Comparison of ENCODE assay signal across 7 cellular contexts in genomic region chr2:218273214-218273907, GRCh38. TPM values are rescaled to one million over a fixed set of nuclear protein-coding genes. Genes with fewer than 3 reads are reported as not detected.
A peak's percentile ranks its signal among the peaks of the same experiment; 100 is the strongest.
DNase-seq lines count a peak whose midpoint lies in the region; ATAC-seq and TF ChIP-seq lines count a peak whose summit lies in the region.
"Not testable (repeated sequence)": the region's sequence is repeated elsewhere in the genome, so short reads cannot be mapped to it uniquely, and the experiment has no call there.

No MANE protein-coding gene starts in this region.

- CTCF ChIA-PET in Calu3 (lab: Charles Lee) (interaction anchor here (0.5 to 4.1 kb wide), 17 partner anchors 9 to 434 kb away, joined by 3 to 54 read pairs (median 6); partner anchors contain the start of gene CATIP), T-cell (lab: Charles Lee) (interaction anchor here (0.6 to 6.4 kb wide), 22 partner anchors 12 to 414 kb away, joined by 3 to 54 read pairs (median 6); partner anchors contain the start of genes CATIP (in 2 of the 2) and TMBIM1 (in 1 of the 2))

- ATAC-seq in T-cell (replicated peaks in 1 of 4); activated naive CD8-positive, alpha-beta T cell treated with anti-CD3 and anti-CD28 coated beads, Interleukin-2, amount 10 ng/mL, durations not matched to agents 7 days and 5 days (ENCODE audit: low read depth); right lobe of liver; stimulated activated naive B cell treated with anti-CD40 and anti-IgM and Interleukin-4, amounts not matched to agents 10 μg/mL and 1 μg/mL and 100 μg/mL, for 72 hours (replicated peaks): not testable (repeated sequence)

- peak overlapping the region in 1 of 4 donors; percentile 7 for H3K4me3 ChIP-seq in esophagus muscularis mucosa
- H3K4me3 ChIP-seq in right lobe of liver; osteoblast (ENCODE audit: insufficient read depth, low read length): not testable (repeated sequence)

- DNase-seq in Calu3; T-cell; activated naive CD8-positive, alpha-beta T cell treated with anti-CD3 and anti-CD28 coated beads, Interleukin-2, amount 10 ng/mL, durations not matched to agents 7 days and 5 days; esophagus muscularis mucosa (ENCODE audit: extremely low spot score); right lobe of liver; osteoblast (ENCODE audit: insufficient read length, low spot score, missing footprints); stimulated activated naive B cell treated with anti-CD40 and anti-IgM and Interleukin-4, amounts not matched to agents 10 μg/mL and 1 μg/mL and 100 μg/mL, for 72 hours: not testable (repeated sequence)

- TF ChIP-seq POLR2A in esophagus muscularis mucosa (IDR thresholded peaks at IDR 0.05; ENCODE audit: low read depth); right lobe of liver (IDR thresholded peaks at IDR 0.05): not testable (repeated sequence)

- H3K9me3 Mint-ChIP-seq in Calu3 (ENCODE audit: low read depth, unreplicated experiment); T-cell; activated naive CD8-positive, alpha-beta T cell treated with anti-CD3 and anti-CD28 coated beads, Interleukin-2, amount 10 ng/mL, durations not matched to agents 7 days and 5 days; stimulated activated naive B cell treated with anti-CD40 and anti-IgM and Interleukin-4, amounts not matched to agents 10 μg/mL and 1 μg/mL and 100 μg/mL, for 72 hours: not testable (repeated sequence)

- H3K4me2 ChIP-seq in osteoblast (ENCODE audit: insufficient read depth, low read length): not testable (repeated sequence)

- H3K27ac Mint-ChIP-seq in Calu3 (ENCODE audit: unreplicated experiment) (peak overlapping the region; percentile 55), T-cell (peak overlapping the region; percentile 64 to 82)
- peak overlapping the region; percentile 64 for H3K27ac Mint-ChIP-seq in activated naive CD8-positive, alpha-beta T cell treated with anti-CD3 and anti-CD28 coated beads, Interleukin-2, amount 10 ng/mL, durations not matched to agents 7 days and 5 days
- H3K27ac Mint-ChIP-seq in stimulated activated naive B cell treated with anti-CD40 and anti-IgM and Interleukin-4, amounts not matched to agents 10 μg/mL and 1 μg/mL and 100 μg/mL, for 72 hours: peak overlapping the region; percentile 86

- intact Hi-C loops in Calu3 (cut with micrococcal nuclease; ENCODE audit: unreplicated experiment): loop anchor here (2.0 to 5.0 kb wide), 2 partner anchors 17 to 124 kb away; partner anchors contain the start of gene CTDSP1
- intact Hi-C loops in esophagus muscularis mucosa (cut with DNase I): loop anchor here (5.0 kb wide), 1 partner anchor 124 kb away; the partner anchor contains the start of gene CTDSP1
- intact Hi-C loops in right lobe of liver (cut with DNase I): not testable (repeated sequence)

- peaks cover 24% of the 10 kb centered on the region for H4K20me1 ChIP-seq in osteoblast (ENCODE audit: insufficient read depth, low read length)

- BruUV-seq in Calu3 (replicated peaks; lab: Mats Ljungman, UMichigan): not testable (repeated sequence)

- not testable (repeated sequence) for H3K27me3 ChIP-seq in esophagus muscularis mucosa; right lobe of liver; osteoblast (ENCODE audit: insufficient read depth, low read length)

- H3K27me3 Mint-ChIP-seq in Calu3 (ENCODE audit: unreplicated experiment); T-cell; activated naive CD8-positive, alpha-beta T cell treated with anti-CD3 and anti-CD28 coated beads, Interleukin-2, amount 10 ng/mL, durations not matched to agents 7 days and 5 days; stimulated activated naive B cell treated with anti-CD40 and anti-IgM and Interleukin-4, amounts not matched to agents 10 μg/mL and 1 μg/mL and 100 μg/mL, for 72 hours: not testable (repeated sequence)

- H3K4me3 Mint-ChIP-seq in Calu3 (ENCODE audit: low read depth, unreplicated experiment): peak overlapping the region; percentile 33
- H3K4me3 Mint-ChIP-seq in T-cell; activated naive CD8-positive, alpha-beta T cell treated with anti-CD3 and anti-CD28 coated beads, Interleukin-2, amount 10 ng/mL, durations not matched to agents 7 days and 5 days; stimulated activated naive B cell treated with anti-CD40 and anti-IgM and Interleukin-4, amounts not matched to agents 10 μg/mL and 1 μg/mL and 100 μg/mL, for 72 hours: not testable (repeated sequence)

- H2AFZ ChIP-seq in osteoblast (ENCODE audit: low read length): not testable (repeated sequence)

- H3K4me1 Mint-ChIP-seq in Calu3 (ENCODE audit: low read depth, unreplicated experiment) (peaks cover 31% of the 10 kb centered on the region), T-cell (peaks cover 37 to 57% (median 46%) of the 10 kb centered on the region in 3 donors)
- peaks cover 28% of the 10 kb centered on the region for H3K4me1 Mint-ChIP-seq in activated naive CD8-positive, alpha-beta T cell treated with anti-CD3 and anti-CD28 coated beads, Interleukin-2, amount 10 ng/mL, durations not matched to agents 7 days and 5 days
- H3K4me1 Mint-ChIP-seq in stimulated activated naive B cell treated with anti-CD40 and anti-IgM and Interleukin-4, amounts not matched to agents 10 μg/mL and 1 μg/mL and 100 μg/mL, for 72 hours: peaks cover 40 to 68% of the 10 kb centered on the region in 2 donors

- 85% methylated on average over 8 of the region's 8 CpGs for WGBS in esophagus muscularis mucosa
- WGBS in right lobe of liver (ENCODE audit: insufficient coverage, low coverage, low lambda C conversion rate, missing lambda C conversion rate): 78% methylated on average over 8 of the region's 8 CpGs

- TF ChIP-seq CTCF in Calu3 (IDR thresholded peaks at IDR 0.05; ENCODE audit: unreplicated experiment); esophagus muscularis mucosa (IDR thresholded peaks at IDR 0.05); right lobe of liver (IDR thresholded peaks at IDR 0.05); osteoblast (IDR thresholded peaks at IDR 0.05; ENCODE audit: extremely low read depth, low read depth, low read length): not testable (repeated sequence)

- H3K4me1 ChIP-seq in esophagus muscularis mucosa (peaks cover 40 to 65% (median 45%) of the 10 kb centered on the region in 4 donors), right lobe of liver (peaks cover 0 to 28% (median 17%) of the 10 kb centered on the region in 4 donors), osteoblast (ENCODE audit: insufficient read depth, low read length) (peaks cover 30% of the 10 kb centered on the region)

- H3K79me2 ChIP-seq in osteoblast (ENCODE audit: insufficient read depth, low read length): peaks cover 72% of the 10 kb centered on the region

- not testable (repeated sequence) for TF ChIP-seq EP300 in esophagus muscularis mucosa (IDR thresholded peaks at IDR 0.05)

- H3K36me3 Mint-ChIP-seq in Calu3 (ENCODE audit: insufficient read depth, unreplicated experiment) (peaks cover 82% of the 10 kb centered on the region), T-cell (peaks cover 35% of the 10 kb centered on the region)
- H3K36me3 Mint-ChIP-seq in activated naive CD8-positive, alpha-beta T cell treated with anti-CD3 and anti-CD28 coated beads, Interleukin-2, amount 10 ng/mL, durations not matched to agents 7 days and 5 days: peaks cover 13% of the 10 kb centered on the region
- peaks cover 20 to 50% of the 10 kb centered on the region in 2 donors for H3K36me3 Mint-ChIP-seq in stimulated activated naive B cell treated with anti-CD40 and anti-IgM and Interleukin-4, amounts not matched to agents 10 μg/mL and 1 μg/mL and 100 μg/mL, for 72 hours

- POLR2A ChIA-PET in T-cell (lab: Charles Lee): interaction anchor here (0.5 to 3.3 kb wide), 6 partner anchors 12 to 90 kb away, joined by 3 to 10 read pairs (median 4); no protein-coding TSS in a partner anchor
- POLR2A ChIA-PET in activated naive CD8-positive, alpha-beta T cell treated with anti-CD3 and anti-CD28 coated beads, Interleukin-2, amount 10 ng/mL, durations not matched to agents 7 days and 5 days (lab: Charles Lee): interaction anchor here (0.7 to 7.8 kb wide), 7 partner anchors 12 to 1501 kb away, joined by 3 to 76 read pairs (median 3); no protein-coding TSS in a partner anchor

- H3K36me3 ChIP-seq in esophagus muscularis mucosa: peaks cover 49 to 55% (median 49%) of the 10 kb centered on the region in 4 donors
- peaks cover 11 to 49% (median 33%) of the 10 kb centered on the region in 4 donors for H3K36me3 ChIP-seq in right lobe of liver
- peaks cover 53% of the 10 kb centered on the region for H3K36me3 ChIP-seq in osteoblast (ENCODE audit: insufficient read depth, low read length)

- peak overlapping the region; percentile 73 to 79 (median 76) for H3K27ac ChIP-seq in esophagus muscularis mucosa (replicated peaks in 1 of 4)
- peak overlapping the region in 2 of 3 donors; percentile 6 to 12 for H3K27ac ChIP-seq in right lobe of liver
- peak overlapping the region; percentile 20 for H3K27ac ChIP-seq in osteoblast (ENCODE audit: low read depth, low read length)

- H3K9me3 ChIP-seq in esophagus muscularis mucosa; right lobe of liver; osteoblast (ENCODE audit: low read depth, low read length): not testable (repeated sequence)

RNA-seq across cellular contexts. Expression of gene PNKD, which starts 3.0 kb away (rescaled TPM):
- total RNA-seq in Calu3 (2022) (46.8 and 54.0 TPM in 2 replicates), T-cell (10 to 100 TPM; 17.4 to 33.1 (median 30.6) TPM), esophagus muscularis mucosa (10 to 100 TPM; 40.3 to 74.1 (median 56.5) TPM), right lobe of liver (100 to 1,000 TPM in 4 of 6 experiments, 10 to 100 TPM in 2; 78.5 to 137 (median 115) TPM), osteoblast (23.2 and 24.2 TPM in 2 replicates)
- total RNA-seq in activated naive CD8-positive, alpha-beta T cell treated with anti-CD3 and anti-CD28 coated beads, Interleukin-2, amount 10 ng/mL, durations not matched to agents 7 days and 5 days: 10 to 100 TPM; 33.9 to 36.3 TPM

RNA-seq across cellular contexts. Expression of gene AAMP, which starts 3.4 kb away (rescaled TPM):
- 102 and 117 TPM in 2 replicates for total RNA-seq in Calu3 (2022)
- 10 to 100 TPM; 46.2 to 71.3 (median 67.4) TPM for total RNA-seq in T-cell
- total RNA-seq in activated naive CD8-positive, alpha-beta T cell treated with anti-CD3 and anti-CD28 coated beads, Interleukin-2, amount 10 ng/mL, durations not matched to agents 7 days and 5 days: 10 to 100 TPM; 45.2 to 51.7 TPM
- total RNA-seq in esophagus muscularis mucosa: 100 to 1,000 TPM; 104 to 169 (median 144) TPM
- 10 to 100 TPM; 40.0 to 99.5 (median 45.2) TPM for total RNA-seq in right lobe of liver
- total RNA-seq in osteoblast: 85.7 and 97.0 TPM in 2 replicates

RNA-seq across cellular contexts. Expression of gene GPBAR1, which starts 12.5 kb away (rescaled TPM):
- total RNA-seq in Calu3 (2022) (1.1 and 1.5 TPM in 2 replicates), T-cell (1 to 10 TPM in 4 of 5 donors, under 1 TPM in 1; 0.89 to 2.7 (median 1.2) TPM), esophagus muscularis mucosa (1 to 10 TPM in 3 of 4 donors, under 1 TPM in 1; 0.42 to 4.5 (median 3.9) TPM), right lobe of liver (1 to 10 TPM in 2 of 6 experiments, under 1 TPM in 4; 0.56 to 3.2 (median 0.94) TPM), osteoblast (0.36 TPM in 1 of 2 replicates, not detected in the other)
- total RNA-seq in activated naive CD8-positive, alpha-beta T cell treated with anti-CD3 and anti-CD28 coated beads, Interleukin-2, amount 10 ng/mL, durations not matched to agents 7 days and 5 days: under 1 TPM; 0.71 to 0.72 TPM

RNA-seq across cellular contexts. Expression of gene TMBIM1, which starts 18.9 kb away (rescaled TPM):
- 229 and 289 TPM in 2 replicates for total RNA-seq in Calu3 (2022)
- total RNA-seq in T-cell: 100 to 1,000 TPM in 3 of 5 donors, 10 to 100 TPM in 2; 78.8 to 166 (median 144) TPM
- total RNA-seq in activated naive CD8-positive, alpha-beta T cell treated with anti-CD3 and anti-CD28 coated beads, Interleukin-2, amount 10 ng/mL, durations not matched to agents 7 days and 5 days: 10 to 100 TPM; 61.0 to 71.5 TPM
- total RNA-seq in esophagus muscularis mucosa: 100 to 1,000 TPM; 131 to 238 (median 197) TPM
- 100 to 1,000 TPM; 101 to 160 (median 126) TPM for total RNA-seq in right lobe of liver
- 155 and 187 TPM in 2 replicates for total RNA-seq in osteoblast

RNA-seq across cellular contexts. Expression of gene ARPC2, which starts 56.4 kb away (rescaled TPM):
- 368 and 374 TPM in 2 replicates for total RNA-seq in Calu3 (2022)
- 100 to 1,000 TPM; 347 to 487 (median 390) TPM for total RNA-seq in T-cell
- total RNA-seq in activated naive CD8-positive, alpha-beta T cell treated with anti-CD3 and anti-CD28 coated beads, Interleukin-2, amount 10 ng/mL, durations not matched to agents 7 days and 5 days: 100 to 1,000 TPM; 707 to 735 TPM
- total RNA-seq in esophagus muscularis mucosa: 100 to 1,000 TPM; 257 to 300 (median 270) TPM
- 100 to 1,000 TPM in 1 of 6 experiments, 10 to 100 TPM in 5; 54.9 to 110 (median 78.1) TPM for total RNA-seq in right lobe of liver
- total RNA-seq in osteoblast: 301 and 315 TPM in 2 replicates

Comparison
In these comparisons a context has a peak if more than half of its experiments do, and no peak if none do; other contexts are left out.
1. H3K27ac ChIP-seq: peak in every context shown above with its lines; median percentile 76 in esophagus muscularis mucosa; 20 in osteoblast; 9 in right lobe of liver.